17 cellular contexts compared by ENCODE assay signal in the genomic region with DNA sequence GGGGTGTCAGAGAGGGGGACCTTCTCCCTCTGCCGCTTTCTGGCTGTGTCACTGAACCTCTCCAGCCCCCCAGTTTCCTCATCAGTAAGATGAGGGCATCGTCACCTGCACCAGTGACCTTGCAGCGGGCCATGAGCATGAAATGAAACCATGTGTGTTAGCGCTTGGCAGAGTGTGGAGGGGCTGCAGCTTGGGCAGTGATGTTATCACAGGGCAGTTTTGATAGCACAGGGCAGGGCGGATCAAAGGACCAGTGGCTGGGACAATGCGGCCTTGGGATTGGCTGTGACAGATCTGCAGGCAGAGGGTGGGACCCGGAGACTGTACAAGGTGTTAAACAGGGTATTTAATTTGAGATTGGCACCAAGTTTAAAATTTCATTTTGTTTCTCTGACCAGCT. TPM values are rescaled to one million over a fixed set of nuclear protein-coding genes. Genes with fewer than 3 reads are reported as not detected.
DNase-seq lines count a peak whose midpoint lies in the region; ATAC-seq and TF ChIP-seq lines count a peak whose summit lies in the region.
"Had no signal": no experiment of that assay in that cellular context is flagged by ENCODE, and none has a peak within 500 bp of the region (broad histone marks: within the 10 kb centered on the region; RNA-seq: fewer than 3 reads in every experiment).

No MANE protein-coding gene starts in this region.

- peaks cover 6% of the 10 kb centered on the region for H3K27me3 Mint-ChIP-seq in glutamatergic neuron (ENCODE audit: unreplicated experiment)
- H3K27me3 Mint-ChIP-seq: B cell; CD4-positive, alpha-beta memory T cell had no signal

- peak overlapping the region; percentile 18 for H3K4me3 Mint-ChIP-seq in glutamatergic neuron (ENCODE audit: unreplicated experiment)
- no peak overlapping the region for H3K4me3 Mint-ChIP-seq in stimulated activated effector memory CD8-positive, alpha-beta T cell treated with anti-CD3 and anti-CD28 coated beads, Interleukin-12 subunit alpha, Interleukin-12 subunit beta, amount 100 ng/mL, for 72 hours
- H3K4me3 Mint-ChIP-seq: B cell; CD4-positive, alpha-beta memory T cell; H9 had no signal

- no peaks in the 10 kb centered on the region; a peak in 1 of 4 replicates for H3K4me1 ChIP-seq in SK-N-SH (ENCODE audit: control insufficient read depth in 1 of 2, insufficient read depth in 2 of 2, low read depth in 1 of 2, low read length in 1 of 2)

- H4K20me1 ChIP-seq in SK-N-SH (ENCODE audit: insufficient read depth) = no peaks in the 10 kb centered on the region

- H3K4me2 ChIP-seq in SK-N-SH = no peak overlapping the region

- no peaks in the 10 kb centered on the region for H3K27me3 ChIP-seq in SK-N-SH (ENCODE audit: insufficient read depth)

- no peaks in the 10 kb centered on the region for H3K9me2 ChIP-seq in SK-N-SH

- TF ChIP-seq CTCF in SK-N-SH (IDR thresholded peaks at IDR 0.05) (no peak), glutamatergic neuron (IDR thresholded peaks at IDR 0.05; ENCODE audit: partially characterized antibody, unreplicated experiment) (no peak)

- H3K79me2 ChIP-seq in SK-N-SH (ENCODE audit: insufficient read depth) = no peaks in the 10 kb centered on the region

- POLR2A ChIA-PET in SK-N-SH (lab: Yijun Ruan, JAX) = no interaction called here

- no peak for ATAC-seq in SK-N-SH treated with all-trans-retinoic acid at 6 μM for 48 hours
- ATAC-seq in stimulated activated effector memory CD8-positive, alpha-beta T cell treated with anti-CD3 and anti-CD28 coated beads, Interleukin-12 subunit alpha, Interleukin-12 subunit beta, amount 100 ng/mL, for 72 hours = no peak

- H3K4me1 Mint-ChIP-seq in glutamatergic neuron (ENCODE audit: low read depth, unreplicated experiment) = peaks cover 34% of the 10 kb centered on the region
- H3K4me1 Mint-ChIP-seq in stimulated activated effector memory CD8-positive, alpha-beta T cell treated with anti-CD3 and anti-CD28 coated beads, Interleukin-12 subunit alpha, Interleukin-12 subunit beta, amount 100 ng/mL, for 72 hours = peaks cover 6% of the 10 kb centered on the region

- no peak overlapping the region for H3K9ac ChIP-seq in SK-N-SH
- H3K9ac ChIP-seq: GM23248 had no signal

- DNase-seq in SK-N-SH (peak; percentile 59), glutamatergic neuron (no peak), cerebellar cortex (ENCODE audit: low spot score) (no peak), NCI-H2196 treated with DMSO at 0.1 percent for 48 hours (lab: John Stamatoyannopoulos, UW; ENCODE audit: unreplicated experiment) (no peak)
- no peak for DNase-seq in stimulated activated effector memory CD8-positive, alpha-beta T cell treated with anti-CD3 and anti-CD28 coated beads, Interleukin-12 subunit alpha, Interleukin-12 subunit beta, amount 100 ng/mL, for 72 hours (ENCODE audit: low spot score in 2 of 2)
- DNase-seq in effector CD8-positive, alpha-beta T cell (lab: John Stamatoyannopoulos, UW) = no peak
- DNase-seq: Calu3; CD4-positive, alpha-beta memory T cell; DMS53; GF-D8; H9 had no signal

- H2AFZ ChIP-seq in SK-N-SH (ENCODE audit: low read depth) = no peak overlapping the region
- H2AFZ ChIP-seq: GM23248 had no signal

- no peak overlapping the region for H3K27ac ChIP-seq in SK-N-SH (ENCODE audit: low read depth in 2 of 2, low read length in 1 of 2)
- H3K27ac ChIP-seq: 22Rv1, GM23248 had no signal

- peaks cover 2% of the 10 kb centered on the region for H3K36me3 Mint-ChIP-seq in glutamatergic neuron (ENCODE audit: unreplicated experiment)
- H3K36me3 Mint-ChIP-seq in stimulated activated effector memory CD8-positive, alpha-beta T cell treated with anti-CD3 and anti-CD28 coated beads, Interleukin-12 subunit alpha, Interleukin-12 subunit beta, amount 100 ng/mL, for 72 hours = peaks cover 13% of the 10 kb centered on the region

- no peaks in the 10 kb centered on the region for H3K9me3 ChIP-seq in SK-N-SH

- TF ChIP-seq RAD21 in SK-N-SH (IDR thresholded peaks at IDR 0.05; ENCODE audit: low read length) = no peak

- no peaks in the 10 kb centered on the region for H3F3A ChIP-seq in SK-N-SH (replicated peaks; ENCODE audit: insufficient read depth)

- CTCF ChIA-PET in SK-N-SH (lab: Yijun Ruan, JAX) = interaction anchor here (1.0 to 98.1 kb wide), 10 partner anchors 10 to 70 kb away, joined by 3 to 3869 read pairs (median 4); a partner anchor contains a TSS

- H3K9me3 Mint-ChIP-seq in glutamatergic neuron (ENCODE audit: unreplicated experiment) = peaks cover 7% of the 10 kb centered on the region
- no peaks in the 10 kb centered on the region for H3K9me3 Mint-ChIP-seq in stimulated activated effector memory CD8-positive, alpha-beta T cell treated with anti-CD3 and anti-CD28 coated beads, Interleukin-12 subunit alpha, Interleukin-12 subunit beta, amount 100 ng/mL, for 72 hours
- H3K9me3 Mint-ChIP-seq: CD4-positive, alpha-beta memory T cell; H9 had no signal

- TF ChIP-seq EP300 in SK-N-SH (IDR thresholded peaks at IDR 0.05; ENCODE audit: borderline replicate concordance in 1 of 2, low read depth in 1 of 2, low read length in 1 of 2) = no peak

- WGBS in SK-N-SH (ENCODE audit: low lambda C conversion rate) = 95% methylated on average over 7 of the region's 7 CpGs

- no peak overlapping the region for H3K27ac Mint-ChIP-seq in glutamatergic neuron (ENCODE audit: unreplicated experiment)
- H3K27ac Mint-ChIP-seq in stimulated activated effector memory CD8-positive, alpha-beta T cell treated with anti-CD3 and anti-CD28 coated beads, Interleukin-12 subunit alpha, Interleukin-12 subunit beta, amount 100 ng/mL, for 72 hours = peak overlapping the region; percentile 9
- H3K27ac Mint-ChIP-seq: B cell, H9 had no signal

- peaks cover 0 to 21% of the 10 kb centered on the region in 2 experiments for H3K36me3 ChIP-seq in SK-N-SH (replicated peaks in 1 of 2; ENCODE audit: control insufficient read depth in 1 of 2, insufficient read depth in 2 of 2, low read length in 1 of 2)

- no peak overlapping the region for H3K4me3 ChIP-seq in SK-N-SH (ENCODE audit: low read depth in 2 of 2, low read length in 1 of 2)
- H3K4me3 ChIP-seq: GM23248 had no signal

TF ChIP-seq in SK-N-SH, 30 proteins besides CTCF, POLR2A, EP300 and RAD21:
- TF ChIP-seq, protein P1, sequence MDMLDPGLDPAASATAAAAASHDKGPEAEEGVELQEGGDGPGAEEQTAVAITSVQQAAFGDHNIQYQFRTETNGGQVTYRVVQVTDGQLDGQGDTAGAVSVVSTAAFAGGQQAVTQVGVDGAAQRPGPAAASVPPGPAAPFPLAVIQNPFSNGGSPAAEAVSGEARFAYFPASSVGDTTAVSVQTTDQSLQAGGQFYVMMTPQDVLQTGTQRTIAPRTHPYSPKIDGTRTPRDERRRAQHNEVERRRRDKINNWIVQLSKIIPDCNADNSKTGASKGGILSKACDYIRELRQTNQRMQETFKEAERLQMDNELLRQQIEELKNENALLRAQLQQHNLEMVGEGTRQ (IDR thresholded peaks at IDR 0.05; ENCODE audit: borderline replicate concordance, low read depth, low read length) = no peak
- TF ChIP-seq FOXJ3 (CRISPR knock-in tag; IDR thresholded peaks at IDR 0.05) (no peak), RXRA (IDR thresholded peaks at IDR 0.05; ENCODE audit: borderline replicate concordance, low read depth) (no peak), YY1 (IDR thresholded peaks at IDR 0.05; ENCODE audit: low read depth) (no peak), GATA2 (CRISPR knock-in tag; IDR thresholded peaks at IDR 0.05) (peak; percentile 47)

TF ChIP-seq in SK-N-SH treated with all-trans-retinoic acid at 6 μM for 48 hours, 23 proteins besides CTCF, POLR2A, EP300 and RAD21:
- no peak for TF ChIP-seq ARNTL (CRISPR knock-in tag; IDR thresholded peaks at IDR 0.05; ENCODE audit: borderline replicate concordance, low read depth)

RNA-seq across cellular contexts. Expression of a gene that starts 38.9 kb away (rescaled TPM):
- 117 and 190 TPM in 2 replicates for polyA plus RNA-seq in SK-N-SH (2012; rRNA removed)
- polyA plus RNA-seq in SK-N-SH (2012; cell fraction: cytosol; rRNA removed) = 38.1 and 64.6 TPM in 2 replicates
- polyA plus RNA-seq in SK-N-SH (2012; cell fraction: nucleus; rRNA removed) = 744 and 872 TPM in 2 replicates
- total RNA-seq in glutamatergic neuron (ENCODE audit: unreplicated experiment) = 67.8 TPM

RNA-seq across cellular contexts. Expression of a gene that starts 44.6 kb away (rescaled TPM):
- 0.39 and 0.45 TPM in 2 replicates for polyA plus RNA-seq in SK-N-SH (2012; rRNA removed)
- polyA plus RNA-seq in SK-N-SH (2012; cell fraction: cytosol; rRNA removed) = 0.05 and 0.08 TPM in 2 replicates
- 4.1 and 9.2 TPM in 2 replicates for polyA plus RNA-seq in SK-N-SH (2012; cell fraction: nucleus; rRNA removed)
- total RNA-seq in glutamatergic neuron (ENCODE audit: unreplicated experiment) = 0.12 TPM
- total RNA-seq: B cell, Calu3, Daoy, GM23248 had no signal
- polyA plus RNA-seq: AG04450; CD4-positive, alpha-beta memory T cell; GM23248 had no signal

RNA-seq across cellular contexts. Expression of a gene that starts 57.7 kb away (rescaled TPM):
- polyA plus RNA-seq in SK-N-SH (2012; rRNA removed) = 86.7 and 89.5 TPM in 2 replicates
- polyA plus RNA-seq in SK-N-SH (2012; cell fraction: cytosol; rRNA removed) = 38.8 and 57.6 TPM in 2 replicates
- 126 and 203 TPM in 2 replicates for polyA plus RNA-seq in SK-N-SH (2012; cell fraction: nucleus; rRNA removed)
- 12.1 TPM for total RNA-seq in glutamatergic neuron (ENCODE audit: unreplicated experiment)
